Comparison of ENCODE assay signal across 1 cellular context in genomic region chr3:57100046-57100695, GRCh38.
A peak's percentile ranks its signal among the peaks of the same experiment; 100 is the strongest.
TF ChIP-seq lines count a peak whose summit lies in the region.

No MANE protein-coding gene starts in this region.

TF ChIP-seq in SK-N-SH, 30 proteins besides CTCF, POLR2A, EP300 and RAD21 (continued from another document):
- TF ChIP-seq USF2 (IDR thresholded peaks at IDR 0.05; ENCODE audit: borderline replicate concordance, low read depth, low read length) (no peak), IRF3 (IDR thresholded peaks at IDR 0.05; ENCODE audit: low read depth, low read length) (no peak), MXI1 (IDR thresholded peaks at IDR 0.05; ENCODE audit: low read depth, low read length) (peak; percentile 39; the same call in 1 of the 2 replicates), EZH2phosphoT487 (IDR thresholded peaks at IDR 0.05; ENCODE audit: borderline replicate concordance, low read depth) (no peak), TEAD4 (IDR thresholded peaks at IDR 0.05; ENCODE audit: borderline replicate concordance, insufficient read depth) (no peak), CHD2 (IDR thresholded peaks at IDR 0.05; ENCODE audit: low read length, partially characterized antibody) (no peak), MEF2A (IDR thresholded peaks at IDR 0.05; ENCODE audit: borderline replicate concordance, low read depth) (no peak), USF1 (IDR thresholded peaks at IDR 0.05; ENCODE audit: borderline replicate concordance, low read depth) (no peak), JUND (IDR thresholded peaks at IDR 0.05) (no peak), TAF1 (IDR thresholded peaks at IDR 0.05; ENCODE audit: borderline replicate concordance, low read depth, low read length) (no peak), RFX5 (IDR thresholded peaks at IDR 0.05; ENCODE audit: low read length) (0 out of 2 replicates have a peak, but pooled peaks have one; percentile 26), SMC3 (IDR thresholded peaks at IDR 0.05; ENCODE audit: low read depth, low read length) (peak; percentile 92), RXRA (IDR thresholded peaks at IDR 0.05; ENCODE audit: borderline replicate concordance, low read depth) (no peak), GATA2 (CRISPR knock-in tag; IDR thresholded peaks at IDR 0.05) (no peak)
